ENCODE assay signal across 16 cellular contexts in genomic region chr2:156083707-156084494, GRCh38.
DNase-seq lines count a peak whose midpoint lies in the region; ATAC-seq, FAIRE-seq and TF ChIP-seq lines count a peak whose summit lies in the region.
"Had no signal": no experiment of that assay in that cellular context is flagged by ENCODE, and none has a peak within 500 bp of the region (broad histone marks: within the 10 kb centered on the region; RNA-seq: fewer than 3 reads in every experiment).

No MANE protein-coding gene starts in this region.

- DNase-seq in Caki2 (ENCODE audit: low read depth): peak; percentile 34
- peak; percentile 67 for DNase-seq in NCI-H226
- peak; percentile 85 for DNase-seq in bronchial epithelial cell (ENCODE audit: low read depth)
- peak; percentile 22 for DNase-seq in mesenchymal stem cell
- no peak for DNase-seq in body of pancreas
- DNase-seq in activated naive CD8-positive, alpha-beta T cell treated with anti-CD3 and anti-CD28 coated beads for 36 hours: no peak
- DNase-seq: activated CD8-positive, alpha-beta memory T cell treated with anti-CD3 and anti-CD28 coated beads, Interleukin-2, amount 50 U/mL, for 4 hours; activated naive CD4-positive, alpha-beta T cell treated with anti-CD3 and anti-CD28 coated beads for 36 hours; stimulated activated CD4-positive, alpha-beta T cell treated with anti-CD3 and anti-CD28 coated beads, Interleukin-12 subunit alpha, Interleukin-12 subunit beta, amount 100 ng/mL, for 4 hours; T-cell had no signal

- H2BK120ac ChIP-seq in mesenchymal stem cell (ENCODE audit: low read depth, low read length): no peak overlapping the region

- no peak for ATAC-seq in HG02678 (IDR thresholded peaks at IDR 0.05; ENCODE audit: unreplicated experiment)
- no peak for ATAC-seq in body of pancreas
- no peak for ATAC-seq in GM18909 (IDR thresholded peaks at IDR 0.05; ENCODE audit: poor library complexity, unreplicated experiment)
- ATAC-seq: activated CD4-positive, CD25-positive, alpha-beta regulatory T cell treated with anti-CD3 and anti-CD28 coated beads, Interleukin-2, amount 50 U/mL, for 24 hours; T-cell had no signal

- H3K14ac ChIP-seq in mesenchymal stem cell (ENCODE audit: low read length in 2 of 2): no peak overlapping the region

- no peak for TF ChIP-seq POLR2A in body of pancreas (IDR thresholded peaks at IDR 0.05)

- H3K79me1 ChIP-seq in mesenchymal stem cell (replicated peaks; ENCODE audit: low read length, poor library complexity, severe bottlenecking): no peaks in the 10 kb centered on the region

- H3K9me3 Mint-ChIP-seq in activated naive CD8-positive, alpha-beta T cell treated with anti-CD3 and anti-CD28 coated beads for 36 hours: peaks cover 5% of the 10 kb centered on the region

- H2AFZ ChIP-seq in mesenchymal stem cell (ENCODE audit: low read depth, low read length): no peak overlapping the region

- no peak overlapping the region for H4K8ac ChIP-seq in mesenchymal stem cell (ENCODE audit: low read length)

- H3K9me3 ChIP-seq in mesenchymal stem cell (ENCODE audit: control insufficient read depth, low read length): peaks cover 7% of the 10 kb centered on the region
- H3K9me3 ChIP-seq in body of pancreas: no peaks in the 10 kb centered on the region
- H3K9me3 ChIP-seq: thoracic aorta had no signal

- intact Hi-C loops in body of pancreas (cut with DNase I): no loop called here

- H2BK15ac ChIP-seq in mesenchymal stem cell (ENCODE audit: low read depth, poor library complexity, severe bottlenecking): no peak overlapping the region

- no peak for FAIRE-seq in bronchial epithelial cell (lab: Jason Lieb, UNC)

- H3K4me2 ChIP-seq in mesenchymal stem cell (ENCODE audit: low read length, poor library complexity, severe bottlenecking): peak overlapping the region; percentile 21

- H3K27me3 ChIP-seq in bronchial epithelial cell (ENCODE audit: control insufficient read depth, insufficient read depth, low read length): no peaks in the 10 kb centered on the region
- no peaks in the 10 kb centered on the region for H3K27me3 ChIP-seq in mesenchymal stem cell (ENCODE audit: control insufficient read depth in 1 of 2, insufficient read depth in 1 of 2, low read length in 2 of 2)
- H3K27me3 ChIP-seq in body of pancreas: no peaks in the 10 kb centered on the region
- H3K27me3 ChIP-seq: cardiac muscle cell had no signal

- no peak overlapping the region for H2BK12ac ChIP-seq in mesenchymal stem cell (ENCODE audit: low read length in 2 of 2)

- in situ Hi-C loops in Caki2 (cut with HindIII; ENCODE audit: low pct_unique_long_range_greater_than_20kb, low sequenced_read_pairs): no loop called here

- peak overlapping the region; percentile 46 for H4K91ac ChIP-seq in mesenchymal stem cell (ENCODE audit: low read length)

- no peak overlapping the region for H2AK5ac ChIP-seq in mesenchymal stem cell (ENCODE audit: low read length, severe bottlenecking)

- no peak overlapping the region for H3K27ac ChIP-seq in mesenchymal stem cell (ENCODE audit: low read length, poor library complexity, severe bottlenecking)
- H3K27ac ChIP-seq in body of pancreas: no peak overlapping the region
- H3K27ac ChIP-seq: cardiac muscle cell, thoracic aorta had no signal

- no peaks in the 10 kb centered on the region for H3K4me1 Mint-ChIP-seq in activated naive CD8-positive, alpha-beta T cell treated with anti-CD3 and anti-CD28 coated beads for 36 hours
- H3K4me1 Mint-ChIP-seq: T-cell had no signal

- H3K4me3 Mint-ChIP-seq in activated naive CD8-positive, alpha-beta T cell treated with anti-CD3 and anti-CD28 coated beads for 36 hours: no peak overlapping the region
- H3K4me3 Mint-ChIP-seq: activated naive CD4-positive, alpha-beta T cell treated with anti-CD3 and anti-CD28 coated beads for 36 hours; T-cell had no signal

- H2BK5ac ChIP-seq in mesenchymal stem cell (ENCODE audit: low read depth, low read length, poor library complexity, severe bottlenecking): no peak overlapping the region

- 80% methylated on average over 11 of the region's 15 CpGs for WGBS in mesenchymal stem cell
- 77 to 86% methylated on average over 12 to 15 of the region's 15 CpGs for WGBS in body of pancreas, 2 donors

- H3K36me3 ChIP-seq in bronchial epithelial cell (ENCODE audit: control insufficient read depth, insufficient read depth, low read length): no peaks in the 10 kb centered on the region
- no peaks in the 10 kb centered on the region for H3K36me3 ChIP-seq in mesenchymal stem cell (ENCODE audit: control insufficient read depth in 1 of 2, insufficient read depth in 2 of 2, low read depth in 1 of 2, low read length in 2 of 2)
- no peaks in the 10 kb centered on the region for H3K36me3 ChIP-seq in body of pancreas (replicated peaks in 1 of 2; ENCODE audit: insufficient read depth in 1 of 2, low read depth in 2 of 2)
- H3K36me3 ChIP-seq: cardiac muscle cell, thoracic aorta had no signal

- H3K36me3 Mint-ChIP-seq in activated naive CD8-positive, alpha-beta T cell treated with anti-CD3 and anti-CD28 coated beads for 36 hours: no peaks in the 10 kb centered on the region
- H3K36me3 Mint-ChIP-seq: T-cell had no signal

- H3K27ac Mint-ChIP-seq in activated naive CD8-positive, alpha-beta T cell treated with anti-CD3 and anti-CD28 coated beads for 36 hours: no peak overlapping the region
- H3K27ac Mint-ChIP-seq: activated naive CD4-positive, alpha-beta T cell treated with anti-CD3 and anti-CD28 coated beads for 36 hours; T-cell had no signal

- TF ChIP-seq CTCF in bronchial epithelial cell (IDR thresholded peaks at IDR 0.05; ENCODE audit: insufficient read depth, low read length, severe bottlenecking) (no peak), body of pancreas (IDR thresholded peaks at IDR 0.05) (no peak)

- peaks cover 5% of the 10 kb centered on the region for H3K4me1 ChIP-seq in mesenchymal stem cell (ENCODE audit: control insufficient read depth, insufficient read depth, low read depth, low read length)
- no peaks in the 10 kb centered on the region for H3K4me1 ChIP-seq in body of pancreas

- H3K4me3 ChIP-seq in bronchial epithelial cell (ENCODE audit: low read depth, low read length) (no peak overlapping the region), mesenchymal stem cell (ENCODE audit: insufficient read depth in 1 of 2, low read depth in 1 of 2, low read length in 2 of 2) (no peak overlapping the region), body of pancreas (no peak overlapping the region)
- H3K4me3 ChIP-seq: cardiac muscle cell, lung, thoracic aorta had no signal

- no peak overlapping the region for H3K9ac ChIP-seq in mesenchymal stem cell (ENCODE audit: low read length)

- no peaks in the 10 kb centered on the region for H3K27me3 Mint-ChIP-seq in activated naive CD8-positive, alpha-beta T cell treated with anti-CD3 and anti-CD28 coated beads for 36 hours
- H3K27me3 Mint-ChIP-seq: T-cell had no signal

- no peak overlapping the region for H3K23ac ChIP-seq in mesenchymal stem cell (ENCODE audit: low read length in 2 of 2)

- no peak overlapping the region for H3K4ac ChIP-seq in mesenchymal stem cell (ENCODE audit: low read depth in 1 of 2, low read length in 2 of 2)

- no peak overlapping the region for H3K18ac ChIP-seq in mesenchymal stem cell (ENCODE audit: low read depth in 1 of 2, low read length in 2 of 2)

Comparison
In these comparisons a context has a peak if more than half of its experiments do, and no peak if none do; other contexts are left out.
1. DNase-seq: peak in Caki2 (single experiment), NCI-H226 (single experiment), bronchial epithelial cell (single experiment) and mesenchymal stem cell (single experiment); none in body of pancreas (0 of 4) and activated naive CD8-positive, alpha-beta T cell treated with anti-CD3 and anti-CD28 coated beads for 36 hours (single experiment).